Comparison of ENCODE assay signal across 8 cellular contexts in genomic region chr7:101138149-101138870, GRCh38. TPM values are rescaled to one million over a fixed set of nuclear protein-coding genes. Genes with fewer than 3 reads are reported as not detected.
A peak's percentile ranks its signal among the peaks of the same experiment; 100 is the strongest.
DNase-seq lines count a peak whose midpoint lies in the region; ATAC-seq and TF ChIP-seq lines count a peak whose summit lies in the region.

No MANE protein-coding gene starts in this region.

- H3K36me3 Mint-ChIP-seq in CD4-positive, alpha-beta memory T cell: no peaks in the 10 kb centered on the region

- POLR2A ChIA-PET in CD4-positive, alpha-beta memory T cell (lab: Charles Lee; ENCODE audit: partially characterized antibody): no interaction called here

- peak; percentile 43 to 95 (median 52) for DNase-seq in CD4-positive, alpha-beta memory T cell
- DNase-seq in SW480 (ENCODE audit: low spot score) (peak; percentile 100), adipocyte (ENCODE audit: low read depth) (peak; percentile 95), right cardiac atrium (peak; percentile 83 to 88 (median 86))

- intact Hi-C loops in CD4-positive, alpha-beta memory T cell (cut with micrococcal nuclease): no loop called here
- intact Hi-C loops in right cardiac atrium (cut with DNase I): loop anchor here (5.0 to 10.0 kb wide), 3 partner anchors 41 to 61 kb away; partner anchors contain the start of gene TRIM56 (in 1 of the 4)

- H3K27me3 ChIP-seq in CD4-positive, alpha-beta memory T cell (ENCODE audit: insufficient read depth, low read length): no peaks in the 10 kb centered on the region
- H3K27me3 ChIP-seq in adipocyte (replicated peaks; ENCODE audit: control insufficient read depth, insufficient read depth, low read length) (no peaks in the 10 kb centered on the region), right cardiac atrium (ENCODE audit: control insufficient read depth, insufficient read depth) (no peaks in the 10 kb centered on the region), skeletal muscle tissue (ENCODE audit: control insufficient read depth in 3 of 3, insufficient read depth in 3 of 3, low read length in 3 of 3) (no peaks in the 10 kb centered on the region)

- 9% methylated on average over 17 of the region's 17 CpGs for WGBS in right cardiac atrium

- peaks cover 3 to 22% (median 8%) of the 10 kb centered on the region in 4 donors for H3K4me1 Mint-ChIP-seq in CD4-positive, alpha-beta memory T cell

- H3K27me3 Mint-ChIP-seq in CD4-positive, alpha-beta memory T cell: peaks cover 13 to 14% of the 10 kb centered on the region in 2 donors

- CTCF ChIA-PET in CD4-positive, alpha-beta memory T cell (lab: Charles Lee; ENCODE audit: partially characterized antibody): interaction anchor here (1.2 to 10.0 kb wide), 4 partner anchors 12 to 143 kb away, joined by 3 to 195 read pairs (median 94); partner anchors contain the start of gene SERPINE1

- H3K9me3 Mint-ChIP-seq in CD4-positive, alpha-beta memory T cell: peaks cover 0 to 4% (median 0%) of the 10 kb centered on the region in 8 donors

- ATAC-seq in GM21528 (IDR thresholded peaks at IDR 0.05; ENCODE audit: low FRiP score, unreplicated experiment): peak; percentile 55
- peak; percentile 86 to 97 for ATAC-seq in right cardiac atrium
- no peak for ATAC-seq in GM19397 (IDR thresholded peaks at IDR 0.05; ENCODE audit: unreplicated experiment)

- H3K9ac ChIP-seq in adipocyte (ENCODE audit: low read length): peak overlapping the region; percentile 78
- peak overlapping the region in 1 of 3 donors; percentile 3 for H3K9ac ChIP-seq in skeletal muscle tissue (ENCODE audit: low read depth in 1 of 3, low read length in 3 of 3)

- H3K27ac ChIP-seq in CD4-positive, alpha-beta memory T cell (ENCODE audit: low read depth, low read length): no peak overlapping the region
- H3K27ac ChIP-seq in right cardiac atrium (ENCODE audit: low read length): no peak overlapping the region
- peak overlapping the region; percentile 66 for H3K27ac ChIP-seq in skeletal muscle tissue (ENCODE audit: low read depth, low read length)

- no peaks in the 10 kb centered on the region for H3K36me3 ChIP-seq in CD4-positive, alpha-beta memory T cell (ENCODE audit: insufficient read depth, low read length)
- H3K36me3 ChIP-seq in adipocyte (ENCODE audit: control insufficient read depth, insufficient read depth, low read length, severe bottlenecking) (peaks cover 41% of the 10 kb centered on the region), skeletal muscle tissue (ENCODE audit: control insufficient read depth in 3 of 3, insufficient read depth in 3 of 3, low read length in 3 of 3) (peaks cover 0 to 2% (median 0%) of the 10 kb centered on the region in 3 donors)

- no peaks in the 10 kb centered on the region for H3K9me3 ChIP-seq in CD4-positive, alpha-beta memory T cell (ENCODE audit: control insufficient read depth in 1 of 2, low read length in 2 of 2)
- H3K9me3 ChIP-seq in adipocyte (ENCODE audit: control insufficient read depth, low read length) (no peaks in the 10 kb centered on the region), right cardiac atrium (ENCODE audit: control insufficient read depth, low read length) (no peaks in the 10 kb centered on the region), skeletal muscle tissue (ENCODE audit: control insufficient read depth in 3 of 3, low read length in 3 of 3) (no peaks in the 10 kb centered on the region)

- H3K4me3 Mint-ChIP-seq in CD4-positive, alpha-beta memory T cell: peak overlapping the region in 4 of 8 donors; percentile 26 to 76 (median 52)

- peaks cover 8% of the 10 kb centered on the region for H3K4me1 ChIP-seq in CD4-positive, alpha-beta memory T cell (ENCODE audit: insufficient read depth, low read length)
- H3K4me1 ChIP-seq in adipocyte (ENCODE audit: control insufficient read depth, insufficient read depth, low read length) (peaks cover 30% of the 10 kb centered on the region), right cardiac atrium (ENCODE audit: control insufficient read depth, insufficient read depth, low read length) (peaks cover 2% of the 10 kb centered on the region), skeletal muscle tissue (ENCODE audit: control insufficient read depth in 3 of 3, insufficient read depth in 3 of 3, low read length in 3 of 3) (peaks cover 7 to 11% (median 8%) of the 10 kb centered on the region in 3 donors)

- H3K4me3 ChIP-seq in CD4-positive, alpha-beta memory T cell (ENCODE audit: low read length in 2 of 2): no peak overlapping the region
- H3K4me3 ChIP-seq in adipocyte (ENCODE audit: low read length) (peak overlapping the region; percentile 46), right cardiac atrium (ENCODE audit: low read length) (no peak overlapping the region), skeletal muscle tissue (ENCODE audit: low read length in 3 of 3) (peak overlapping the region in 2 of 3 donors; percentile 28 to 30)

- TF ChIP-seq CTCF in LNCAP (IDR thresholded peaks at IDR 0.05): peak; percentile 92

- peak overlapping the region; percentile 51 to 81 (median 79) for H3K27ac Mint-ChIP-seq in CD4-positive, alpha-beta memory T cell

RNA-seq across cellular contexts. Expression of gene SERPINE1, which starts 11.4 kb away (rescaled TPM):
- under 1 TPM; 0.11 to 0.20 TPM for total RNA-seq in CD4-positive, alpha-beta memory T cell
- polyA plus RNA-seq in CD4-positive, alpha-beta memory T cell: not detected
- total RNA-seq in right cardiac atrium (10 to 100 TPM in 1 of 4 donors, 1 to 10 TPM in 3; 1.2 to 11.9 (median 2.2) TPM), skeletal muscle tissue (2.1 TPM)
- 4.5 TPM for polyA plus RNA-seq in right cardiac atrium

RNA-seq across cellular contexts. Expression of gene AP1S1, which starts 16.0 kb away (rescaled TPM):
- 10 to 100 TPM in 1 of 2 experiments, 1 to 10 TPM in 1; 8.8 to 10.8 TPM for total RNA-seq in CD4-positive, alpha-beta memory T cell
- polyA plus RNA-seq in CD4-positive, alpha-beta memory T cell: 1 to 10 TPM; 4.2 to 8.2 TPM
- total RNA-seq in right cardiac atrium (10 to 100 TPM; 10.7 to 14.3 (median 12.0) TPM), skeletal muscle tissue (27.7 TPM)
- 20.9 TPM for polyA plus RNA-seq in right cardiac atrium

RNA-seq across cellular contexts. Expression of gene VGF, which starts 27.1 kb away (rescaled TPM):
- total RNA-seq in CD4-positive, alpha-beta memory T cell: not detected
- polyA plus RNA-seq in CD4-positive, alpha-beta memory T cell: not detected
- total RNA-seq in right cardiac atrium (not detected), skeletal muscle tissue (not detected)
- polyA plus RNA-seq in right cardiac atrium: 0.07 TPM

RNA-seq across cellular contexts. Expression of gene NAT16, which starts 41.8 kb away (rescaled TPM):
- not detected for total RNA-seq in CD4-positive, alpha-beta memory T cell
- not detected for polyA plus RNA-seq in CD4-positive, alpha-beta memory T cell
- not detected for total RNA-seq in right cardiac atrium
- polyA plus RNA-seq in right cardiac atrium: not detected
- not detected for total RNA-seq in skeletal muscle tissue

RNA-seq across cellular contexts. Expression of gene TRIM56, which starts 53.0 kb away (rescaled TPM):
- total RNA-seq in CD4-positive, alpha-beta memory T cell: 10 to 100 TPM; 79.4 to 81.1 TPM
- 10 to 100 TPM in 1 of 2 donors, 1 to 10 TPM in 1; 2.8 to 16.3 TPM for polyA plus RNA-seq in CD4-positive, alpha-beta memory T cell
- total RNA-seq in right cardiac atrium (10 to 100 TPM; 20.0 to 24.5 (median 22.3) TPM), skeletal muscle tissue (6.3 TPM)
- polyA plus RNA-seq in right cardiac atrium: 11.4 TPM

Comparison
In these comparisons a context has a peak if more than half of its experiments do, and no peak if none do; other contexts are left out.
1. H3K4me3 ChIP-seq: peak in adipocyte (single experiment) and skeletal muscle tissue (2 of 3); none in CD4-positive, alpha-beta memory T cell (0 of 2) and right cardiac atrium (single experiment).
2. Peak in every context shown above with its lines, with median percentiles within 50 percentile points of each other: DNase-seq.